Comparison of ENCODE assay signal across 25 cellular contexts in the genomic region with DNA sequence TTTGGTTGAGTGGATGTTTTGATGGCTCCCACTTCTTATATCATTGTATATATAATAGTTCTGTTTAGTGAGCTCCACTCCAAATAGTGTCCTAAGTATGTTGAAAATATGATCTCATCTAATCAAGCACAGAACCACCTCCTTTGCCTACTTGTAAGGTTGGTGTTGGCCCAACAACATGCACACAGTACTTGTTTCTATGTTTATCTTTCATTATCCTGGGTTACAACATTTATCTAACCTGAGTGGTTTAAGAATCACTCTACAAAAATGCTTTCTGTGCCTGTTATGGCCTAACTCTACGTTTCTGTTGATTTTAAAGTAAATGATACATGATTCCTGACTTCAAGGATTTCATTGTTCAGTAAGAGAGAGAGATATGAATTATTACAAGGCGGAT.
A peak's percentile ranks its signal among the peaks of the same experiment; 100 is the strongest.
DNase-seq lines count a peak whose midpoint lies in the region; FAIRE-seq and TF ChIP-seq lines count a peak whose summit lies in the region.
"Had no signal": no experiment of that assay in that cellular context is flagged by ENCODE, and none has a peak within 500 bp of the region (broad histone marks: within the 10 kb centered on the region; RNA-seq: fewer than 3 reads in every experiment).

No MANE protein-coding gene starts in this region.

- H3K27ac ChIP-seq in breast epithelium = no peak overlapping the region
- H3K27ac ChIP-seq: SJSA1 had no signal

- no peak for DNase-seq in MCF 10A (ENCODE audit: unreplicated experiment)
- no peak for DNase-seq in breast epithelium (ENCODE audit: low spot score in 2 of 2)
- DNase-seq in bronchial epithelial cell (ENCODE audit: low read depth) = peak; percentile 29
- DNase-seq in iris pigment epithelial cell (ENCODE audit: low read depth) = peak; percentile 36
- DNase-seq in renal cortical epithelial cell (ENCODE audit: low read depth) = peak; percentile 16
- DNase-seq in activated naive CD4-positive, alpha-beta T cell (lab: John Stamatoyannopoulos, UW) = no peak
- no peak for DNase-seq in chondrocyte (ENCODE audit: low spot score)
- no peak for DNase-seq in NK-92 (lab: John Stamatoyannopoulos, UW; ENCODE audit: unreplicated experiment)
- DNase-seq: 8988T; ACHN; CD4-positive, CD25-positive, alpha-beta regulatory T cell; DMS153; DND-41; H7; NCI-H1092 treated with DMSO at 0.1 percent for 48 hours; NCI-H1436 treated with DMSO at 0.1 percent for 48 hours; NCI-H187 treated with DMSO at 0.1 percent for 48 hours; NCI-H2107; NCI-H446; NCI-H524 treated with DMSO at 0.1 percent for 48 hours; NCI-H82; Right ventricle myocardium superior; RPMI8226 had no signal

- POLR2A ChIA-PET in MCF 10A (lab: Yijun Ruan, JAX) = no interaction called here

- no peaks in the 10 kb centered on the region for H3K27me3 Mint-ChIP-seq in MCF 10A (ENCODE audit: insufficient read depth, unreplicated experiment)
- H3K27me3 Mint-ChIP-seq in chondrocyte (ENCODE audit: low read depth) = no peaks in the 10 kb centered on the region
- H3K27me3 Mint-ChIP-seq: CD4-positive, CD25-positive, alpha-beta regulatory T cell had no signal

- H3K9me3 ChIP-seq in breast epithelium = no peaks in the 10 kb centered on the region
- H3K9me3 ChIP-seq: SJSA1 had no signal

- H3K27me3 ChIP-seq in breast epithelium (no peaks in the 10 kb centered on the region), bronchial epithelial cell (ENCODE audit: control insufficient read depth, insufficient read depth, low read length) (no peaks in the 10 kb centered on the region)
- H3K27me3 ChIP-seq: SJSA1 had no signal

- TF ChIP-seq CTCF in MCF 10A (IDR thresholded peaks at IDR 0.05; ENCODE audit: unreplicated experiment) = no peak
- TF ChIP-seq CTCF in breast epithelium (IDR thresholded peaks at IDR 0.05) = no peak
- TF ChIP-seq CTCF in bronchial epithelial cell (IDR thresholded peaks at IDR 0.05; ENCODE audit: insufficient read depth, low read length, severe bottlenecking) = no peak
- TF ChIP-seq CTCF in chondrocyte (IDR thresholded peaks at IDR 0.05) = no peak

- H3K4me3 ChIP-seq in breast epithelium (no peak overlapping the region), bronchial epithelial cell (ENCODE audit: low read depth, low read length) (no peak overlapping the region)
- H3K4me3 ChIP-seq: SJSA1 had no signal

- H3K9me3 Mint-ChIP-seq in MCF 10A (ENCODE audit: unreplicated experiment) = no peaks in the 10 kb centered on the region
- H3K9me3 Mint-ChIP-seq in chondrocyte (ENCODE audit: low read depth) = no peaks in the 10 kb centered on the region

- BruUV-seq in MCF 10A (replicated peaks; lab: Mats Ljungman, UMichigan) = no TSS peak

- H3K36me3 Mint-ChIP-seq in MCF 10A (ENCODE audit: insufficient read depth, unreplicated experiment) (no peaks in the 10 kb centered on the region), chondrocyte (ENCODE audit: low read depth) (no peaks in the 10 kb centered on the region)
- H3K36me3 Mint-ChIP-seq: CD4-positive, CD25-positive, alpha-beta regulatory T cell had no signal

- no peaks in the 10 kb centered on the region for H3K4me1 ChIP-seq in breast epithelium
- H3K4me1 ChIP-seq: SJSA1 had no signal

- CTCF ChIA-PET in MCF 10A (lab: Yijun Ruan, JAX) = interaction anchor here (0.8 kb wide), 1 partner anchor 978 kb away, joined by 4 read pairs; no protein-coding TSS in a partner anchor

- peak overlapping the region; percentile 80 for H3K27ac Mint-ChIP-seq in MCF 10A (ENCODE audit: low read depth, unreplicated experiment)
- no peak overlapping the region for H3K27ac Mint-ChIP-seq in chondrocyte (ENCODE audit: unreplicated experiment)
- H3K27ac Mint-ChIP-seq: CD4-positive, CD25-positive, alpha-beta regulatory T cell had no signal

- H3K4me3 Mint-ChIP-seq in MCF 10A (ENCODE audit: unreplicated experiment) = no peak overlapping the region
- no peak overlapping the region for H3K4me3 Mint-ChIP-seq in chondrocyte (ENCODE audit: unreplicated experiment)
- H3K4me3 Mint-ChIP-seq: CD4-positive, CD25-positive, alpha-beta regulatory T cell had no signal

- H3K4me1 Mint-ChIP-seq in MCF 10A (ENCODE audit: insufficient read depth, unreplicated experiment) = no peaks in the 10 kb centered on the region
- H3K4me1 Mint-ChIP-seq in chondrocyte (ENCODE audit: low read depth) = no peaks in the 10 kb centered on the region
- H3K4me1 Mint-ChIP-seq: CD4-positive, CD25-positive, alpha-beta regulatory T cell had no signal

- no peak for FAIRE-seq in bronchial epithelial cell (lab: Jason Lieb, UNC)
- FAIRE-seq: GM12892 had no signal

- no peak for TF ChIP-seq POLR2A in breast epithelium (IDR thresholded peaks at IDR 0.05)

- intact Hi-C loops in MCF 10A (cut with micrococcal nuclease) (no loop called here), breast epithelium (cut with DNase I; ENCODE audit: low total_unique reads) (no loop called here)

- H3K36me3 ChIP-seq in breast epithelium = no peaks in the 10 kb centered on the region
- no peaks in the 10 kb centered on the region for H3K36me3 ChIP-seq in bronchial epithelial cell (ENCODE audit: control insufficient read depth, insufficient read depth, low read length)
- H3K36me3 ChIP-seq: SJSA1 had no signal

Comparison
In these comparisons a context has a peak if more than half of its experiments do, and no peak if none do; other contexts are left out.
1. DNase-seq: peak in bronchial epithelial cell (single experiment), iris pigment epithelial cell (single experiment) and renal cortical epithelial cell (single experiment); none in MCF 10A (single experiment), breast epithelium (0 of 2), activated naive CD4-positive, alpha-beta T cell (0 of 4), chondrocyte (single experiment) and NK-92 (single experiment).